In the genomic region with DNA sequence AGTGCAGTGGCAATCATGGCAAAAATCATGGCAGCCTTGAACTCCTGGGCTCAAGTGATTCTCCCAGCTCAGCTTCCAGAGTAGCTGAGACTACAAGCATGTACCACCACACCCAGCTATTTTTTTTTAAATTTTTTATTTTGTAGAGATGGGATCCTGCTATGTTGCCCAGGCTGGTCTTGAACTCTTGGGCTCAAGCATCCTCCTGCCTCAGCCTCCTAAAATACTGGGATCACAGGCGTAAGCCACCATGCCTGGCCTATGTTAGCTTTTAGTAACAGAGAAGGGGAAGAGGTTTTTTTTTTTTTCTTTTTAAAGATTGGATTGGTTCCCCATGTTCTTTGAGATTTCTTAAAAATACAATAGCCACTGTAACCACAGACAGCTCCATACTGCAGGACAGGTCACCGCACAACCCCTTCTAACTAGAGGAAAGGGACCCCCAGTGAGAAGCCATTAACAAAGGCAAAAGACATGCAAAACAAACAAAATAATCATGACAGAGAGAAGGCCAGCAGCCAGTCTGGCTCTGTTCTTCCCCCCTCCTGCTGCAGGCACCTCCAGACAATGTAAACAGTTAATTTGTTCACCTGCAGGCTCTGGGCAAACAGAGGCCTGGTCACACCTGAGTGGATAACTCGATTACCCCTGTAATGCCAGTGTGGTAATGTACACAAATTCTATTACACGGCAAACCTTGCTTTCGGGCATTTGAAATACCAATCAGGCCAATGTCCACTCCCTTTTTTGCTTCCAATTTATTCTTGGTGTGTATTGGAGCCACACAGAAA, we compare ENCODE assay signal across 16 cellular contexts. TPM values are rescaled to one million over a fixed set of nuclear protein-coding genes. Genes with fewer than 3 reads are reported as not detected.
A peak's percentile ranks its signal among the peaks of the same experiment; 100 is the strongest.
DNase-seq lines count a peak whose midpoint lies in the region; ATAC-seq and TF ChIP-seq lines count a peak whose summit lies in the region.
"Had no signal": no experiment of that assay in that cellular context is flagged by ENCODE, and none has a peak within 500 bp of the region (broad histone marks: within the 10 kb centered on the region; RNA-seq: fewer than 3 reads in every experiment).

No MANE protein-coding gene starts in this region.

- peaks cover 72% of the 10 kb centered on the region; the same call in 1 of the 2 replicates for H3K27me3 ChIP-seq in iPS-20b (ENCODE audit: insufficient read depth, low read length)
- H3K27me3 ChIP-seq: SJCRH30 had no signal

- H3K4me1 Mint-ChIP-seq in natural killer cell: peaks cover 9 to 10% of the 10 kb centered on the region in 2 donors
- peaks cover 10 to 16% of the 10 kb centered on the region in 2 donors for H3K4me1 Mint-ChIP-seq in natural killer cell treated with Interleukin-12 subunit alpha and Interleukin-12 subunit beta and Interleukin-15 and Interleukin-18, amount 100 ng/mL, for 72 hours (ENCODE audit: low read depth in 2 of 2)

- peaks cover 20% of the 10 kb centered on the region for H3K36me3 Mint-ChIP-seq in natural killer cell
- no peaks in the 10 kb centered on the region for H3K36me3 Mint-ChIP-seq in natural killer cell treated with Interleukin-12 subunit alpha and Interleukin-12 subunit beta and Interleukin-15 and Interleukin-18, amount 100 ng/mL, for 72 hours

- TF ChIP-seq CTCF in natural killer cell (IDR thresholded peaks at IDR 0.05): no peak

- H3K27me3 Mint-ChIP-seq in natural killer cell (ENCODE audit: low read depth in 2 of 2): no peaks in the 10 kb centered on the region
- no peaks in the 10 kb centered on the region for H3K27me3 Mint-ChIP-seq in natural killer cell treated with Interleukin-12 subunit alpha and Interleukin-12 subunit beta and Interleukin-15 and Interleukin-18, amount 100 ng/mL, for 72 hours

- H3K4me1 ChIP-seq in iPS-20b (ENCODE audit: insufficient read depth, low read length): peaks cover 31% of the 10 kb centered on the region
- H3K4me1 ChIP-seq: foreskin keratinocyte had no signal

- no peak overlapping the region for H3K27ac ChIP-seq in iPS-20b (ENCODE audit: low read length)
- H3K27ac ChIP-seq: foreskin keratinocyte, SJCRH30 had no signal

- ATAC-seq in natural killer cell (no peak), HG03442 (IDR thresholded peaks at IDR 0.05; ENCODE audit: unreplicated experiment) (no peak)
- no peak for ATAC-seq in natural killer cell treated with Interleukin-12 subunit alpha and Interleukin-12 subunit beta and Interleukin-15 and Interleukin-18, amount 100 ng/mL, for 72 hours
- ATAC-seq: foreskin keratinocyte, GM12878, left ventricle myocardium superior had no signal

- peak overlapping the region; percentile 31 to 48 for H3K27ac Mint-ChIP-seq in natural killer cell
- no peak overlapping the region for H3K27ac Mint-ChIP-seq in natural killer cell treated with Interleukin-12 subunit alpha and Interleukin-12 subunit beta and Interleukin-15 and Interleukin-18, amount 100 ng/mL, for 72 hours

- H3K4me3 ChIP-seq in iPS-20b (ENCODE audit: low read length): peak overlapping the region; percentile 49; the same call in 1 of the 2 replicates
- H3K4me3 ChIP-seq: GM12878, HAP-1, SJCRH30 had no signal

- H3K9me3 ChIP-seq in iPS-20b (ENCODE audit: insufficient read depth, low read depth, low read length): no peaks in the 10 kb centered on the region
- H3K9me3 ChIP-seq: HAP-1, SJCRH30 had no signal

- H3K9me3 Mint-ChIP-seq in natural killer cell: no peaks in the 10 kb centered on the region
- H3K9me3 Mint-ChIP-seq in natural killer cell treated with Interleukin-12 subunit alpha and Interleukin-12 subunit beta and Interleukin-15 and Interleukin-18, amount 100 ng/mL, for 72 hours: no peaks in the 10 kb centered on the region

- H3K9ac ChIP-seq in iPS-20b (ENCODE audit: low read depth, low read length): 0 out of 2 replicates have a peak overlapping the region, but pooled peaks have one; percentile 1

- no peak overlapping the region for H3K4me3 Mint-ChIP-seq in natural killer cell
- H3K4me3 Mint-ChIP-seq in natural killer cell treated with Interleukin-12 subunit alpha and Interleukin-12 subunit beta and Interleukin-15 and Interleukin-18, amount 100 ng/mL, for 72 hours: no peak overlapping the region

- intact Hi-C loops in natural killer cell (cut with micrococcal nuclease): no loop called here

- DNase-seq in natural killer cell (no peak), NCI-H345 (lab: John Stamatoyannopoulos, UW) (peak; percentile 93), NCI-H2227 (lab: John Stamatoyannopoulos, UW; ENCODE audit: unreplicated experiment) (no peak), HuH-7.5 (ENCODE audit: low spot score) (no peak)
- DNase-seq in natural killer cell treated with Interleukin-12 subunit alpha and Interleukin-12 subunit beta and Interleukin-15 and Interleukin-18, amount 100 ng/mL, for 72 hours (ENCODE audit: low spot score): no peak
- DNase-seq in activated naive CD4-positive, alpha-beta T cell treated with Interleukin-2 at 50 U/mL for 16 hours: no peak
- DNase-seq: ACHN; activated T-cell treated with anti-CD3 and anti-CD28 coated beads, Interleukin-2, amount 50 U/mL, for 1 hour; foreskin keratinocyte; left ventricle myocardium superior; NCI-H524 treated with DMSO at 0.1 percent for 48 hours; SJCRH30 had no signal

- no peaks in the 10 kb centered on the region for H3K36me3 ChIP-seq in iPS-20b (ENCODE audit: insufficient read depth, low read depth, low read length)
- H3K36me3 ChIP-seq: HAP-1, SJCRH30 had no signal

RNA-seq across cellular contexts. Expression of a gene that starts 52.8 kb away (rescaled TPM):
- 10 to 100 TPM; 22.4 to 43.2 (median 33.2) TPM for total RNA-seq in natural killer cell
- 100 to 1,000 TPM in 1 of 2 donors, 10 to 100 TPM in 1; 82.2 to 164 TPM for total RNA-seq in natural killer cell treated with Interleukin-12 subunit alpha and Interleukin-12 subunit beta and Interleukin-15 and Interleukin-18, amount 100 ng/mL, for 72 hours

RNA-seq across cellular contexts. Expression of a gene that starts 59.1 kb away (rescaled TPM):
- 10 to 100 TPM; 16.9 to 25.4 (median 22.6) TPM for total RNA-seq in natural killer cell
- 10 to 100 TPM; 51.8 to 58.5 TPM for total RNA-seq in natural killer cell treated with Interleukin-12 subunit alpha and Interleukin-12 subunit beta and Interleukin-15 and Interleukin-18, amount 100 ng/mL, for 72 hours

Comparison
In these comparisons a context has a peak if more than half of its experiments do, and no peak if none do; other contexts are left out.
1. H3K27ac Mint-ChIP-seq: peak in natural killer cell (2 of 2); none in natural killer cell treated with Interleukin-12 subunit alpha and Interleukin-12 subunit beta and Interleukin-15 and Interleukin-18, amount 100 ng/mL, for 72 hours (0 of 2).